30 cellular contexts compared by ENCODE assay signal in genomic region chr9:30944233-30944585, GRCh38.
"Had no signal": no experiment of that assay in that cellular context is flagged by ENCODE, and none has a peak within 500 bp of the region (broad histone marks: within the 10 kb centered on the region; RNA-seq: fewer than 3 reads in every experiment).

No MANE protein-coding gene starts in this region.

- H3K27ac ChIP-seq: KMS-11, SJSA1 had no signal

- H3K4me1 Mint-ChIP-seq: activated CD4-positive, alpha-beta T cell treated with anti-CD3 and anti-CD28 coated beads for 36 hours; activated CD4-positive, alpha-beta T cell treated with anti-CD3 and anti-CD28 coated beads, Interleukin-2, amount 10 ng/mL, durations not matched to agents 7 days and 5 days; activated naive CD4-positive, alpha-beta T cell treated with anti-CD3 and anti-CD28 coated beads, Interleukin-2, amount 50 U/mL, for 24 hours; brain; WTC11 had no signal

- H3K4me1 ChIP-seq: SJSA1 had no signal

- H3K27me3 Mint-ChIP-seq: activated CD4-positive, alpha-beta T cell treated with anti-CD3 and anti-CD28 coated beads for 36 hours; activated CD4-positive, alpha-beta T cell treated with anti-CD3 and anti-CD28 coated beads, Interleukin-2, amount 10 ng/mL, durations not matched to agents 7 days and 5 days; activated naive CD4-positive, alpha-beta T cell treated with anti-CD3 and anti-CD28 coated beads, Interleukin-2, amount 50 U/mL, for 24 hours; activated T-cell treated with anti-CD3 and anti-CD28 coated beads, Interleukin-2, amount 50 U/mL, for 24 hours; brain had no signal

- H3K4me3 ChIP-seq: SJSA1 had no signal

- H3K36me3 ChIP-seq: SJSA1 had no signal

- H3K27ac Mint-ChIP-seq: activated CD4-positive, alpha-beta T cell treated with anti-CD3 and anti-CD28 coated beads for 36 hours; activated CD4-positive, alpha-beta T cell treated with anti-CD3 and anti-CD28 coated beads, Interleukin-2, amount 10 ng/mL, durations not matched to agents 7 days and 5 days; activated CD8-positive, alpha-beta T cell treated with anti-CD3 and anti-CD28 coated beads, Interleukin-2, amount 10 ng/mL, durations not matched to agents 7 days and 5 days; activated naive CD4-positive, alpha-beta T cell treated with anti-CD3 and anti-CD28 coated beads, Interleukin-2, amount 50 U/mL, for 24 hours; activated T-cell treated with anti-CD3 and anti-CD28 coated beads, Interleukin-2, amount 50 U/mL, for 24 hours; activated T-helper 2 cell treated with anti-CD3 and anti-CD28 coated beads, Interferon-gamma antibody, Interleukin-2, Interleukin-4, amounts not matched to agents 10 μg/mL and 5 μg/mL and 100 μg/mL, durations not matched to agents 14 hours and 24 hours and 36 hours; brain; T-helper 1 cell treated with Interleukin-12 subunit alpha and Interleukin-12 subunit beta and Interleukin-4 antibody, amounts not matched to agents 30 μg/mL and 1 μg/mL, for 36 hours; T-helper 2 cell treated with Interferon-gamma antibody and Interleukin-4, amounts not matched to agents 5 μg/mL and 100 μg/mL, for 36 hours; WTC11 had no signal

- DNase-seq: activated CD4-positive, alpha-beta T cell treated with anti-CD3 and anti-CD28 coated beads for 36 hours; activated CD4-positive, alpha-beta T cell treated with anti-CD3 and anti-CD28 coated beads, Interleukin-2, amount 10 ng/mL, durations not matched to agents 7 days and 5 days; activated CD4-positive, alpha-beta T cell treated with anti-CD3 and anti-CD28 coated beads, Interleukin-2, amount 50 U/mL, for 48 hours; activated CD8-positive, alpha-beta T cell treated with anti-CD3 and anti-CD28 coated beads, Interleukin-2, amount 10 ng/mL, durations not matched to agents 7 days and 5 days; activated gamma-delta T cell; activated naive CD4-positive, alpha-beta T cell treated with Interleukin-2 at 50 U/mL for 16 hours; activated T-cell treated with anti-CD3 and anti-CD28 coated beads, Interleukin-2, amount 50 U/mL, for 24 hours; anterior cingulate cortex; central memory CD4-positive, alpha-beta T cell; NCI-H1092 treated with DMSO at 0.1 percent for 48 hours; NCI-H1417; NCI-H146; NCI-H187; NCI-H2029 treated with DMSO at 0.1 percent for 48 hours; NCI-H2107; NCI-H2171; NCI-H510A; NCI-H526; NCI-H748 treated with DMSO at 0.1 percent for 48 hours; SHP77 treated with DMSO at 0.1 percent for 48 hours; SK-N-SH had no signal

- H3K9ac ChIP-seq: KMS-11, SK-N-SH had no signal

- H3K27me3 ChIP-seq: SJSA1 had no signal

- ATAC-seq: activated CD4-positive, alpha-beta T cell treated with anti-CD3 and anti-CD28 coated beads for 36 hours; activated CD8-positive, alpha-beta T cell treated with anti-CD3 and anti-CD28 coated beads, Interleukin-2, amount 10 ng/mL, durations not matched to agents 7 days and 5 days; Panc1; WTC11 had no signal

- H3K4me3 Mint-ChIP-seq: activated CD4-positive, alpha-beta T cell treated with anti-CD3 and anti-CD28 coated beads for 36 hours; activated CD4-positive, alpha-beta T cell treated with anti-CD3 and anti-CD28 coated beads, Interleukin-2, amount 10 ng/mL, durations not matched to agents 7 days and 5 days; activated CD8-positive, alpha-beta T cell treated with anti-CD3 and anti-CD28 coated beads, Interleukin-2, amount 10 ng/mL, durations not matched to agents 7 days and 5 days; activated naive CD4-positive, alpha-beta T cell treated with anti-CD3 and anti-CD28 coated beads, Interleukin-2, amount 50 U/mL, for 24 hours; activated T-cell treated with anti-CD3 and anti-CD28 coated beads, Interleukin-2, amount 50 U/mL, for 24 hours; brain; T-helper 1 cell treated with Interleukin-12 subunit alpha and Interleukin-12 subunit beta and Interleukin-4 antibody, amounts not matched to agents 30 μg/mL and 1 μg/mL, for 36 hours; T-helper 2 cell treated with Interferon-gamma antibody and Interleukin-4, amounts not matched to agents 5 μg/mL and 100 μg/mL, for 36 hours; WTC11 had no signal

- H3K9me3 Mint-ChIP-seq: activated CD4-positive, alpha-beta T cell treated with anti-CD3 and anti-CD28 coated beads, Interleukin-2, amount 10 ng/mL, durations not matched to agents 7 days and 5 days; activated T-helper 2 cell treated with anti-CD3 and anti-CD28 coated beads, Interferon-gamma antibody, Interleukin-2, Interleukin-4, amounts not matched to agents 10 μg/mL and 5 μg/mL and 100 μg/mL, durations not matched to agents 14 hours and 24 hours and 36 hours; T-helper 1 cell treated with Interleukin-12 subunit alpha and Interleukin-12 subunit beta and Interleukin-4 antibody, amounts not matched to agents 30 μg/mL and 1 μg/mL, for 36 hours had no signal

- H3K9me3 ChIP-seq: SJSA1, SK-N-SH had no signal

- H3K4me2 ChIP-seq: KMS-11, SK-N-SH had no signal

- H3K36me3 Mint-ChIP-seq: activated naive CD4-positive, alpha-beta T cell treated with anti-CD3 and anti-CD28 coated beads, Interleukin-2, amount 50 U/mL, for 24 hours; brain had no signal
